In the genomic region with DNA sequence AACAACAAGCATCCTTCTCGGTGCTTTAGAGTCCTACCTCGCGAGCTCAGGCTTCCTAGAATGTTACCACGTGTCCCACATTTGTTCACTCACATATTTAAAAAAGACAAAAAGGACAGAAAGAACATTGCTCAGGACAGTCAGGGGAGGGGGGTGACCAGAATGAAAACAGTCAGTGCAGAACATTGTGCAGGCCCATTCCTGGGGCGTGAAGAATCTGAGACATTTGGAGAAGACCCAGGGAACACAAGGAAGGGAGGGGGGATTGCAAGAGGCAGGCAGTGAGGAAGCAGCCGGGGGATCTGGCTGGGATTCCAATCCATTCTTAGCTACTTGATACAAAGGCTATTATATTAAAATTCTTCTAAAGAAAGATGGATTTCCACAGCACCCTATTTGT, we compare ENCODE assay signal across 13 cellular contexts.
DNase-seq lines count a peak whose midpoint lies in the region; ATAC-seq and TF ChIP-seq lines count a peak whose summit lies in the region.
"Had no signal": no experiment of that assay in that cellular context is flagged by ENCODE, and none has a peak within 500 bp of the region (broad histone marks: within the 10 kb centered on the region; RNA-seq: fewer than 3 reads in every experiment).

No MANE protein-coding gene starts in this region.

- H3K27ac ChIP-seq in hepatocyte (peak overlapping the region; percentile 13), transverse colon (peak overlapping the region; percentile 4 to 60 (median 10)), adrenal gland (no peak overlapping the region)
- H3K27ac ChIP-seq: SJSA1 had no signal

- peak overlapping the region; percentile 13 for H3K4me2 ChIP-seq in hepatocyte

- TF ChIP-seq CTCF in hepatocyte (IDR thresholded peaks at IDR 0.05; ENCODE audit: poor library complexity) (no peak), transverse colon (IDR thresholded peaks at IDR 0.05) (no peak), adrenal gland (IDR thresholded peaks at IDR 0.05) (no peak)

- H3K79me2 ChIP-seq in hepatocyte = no peaks in the 10 kb centered on the region

- H3K4me1 ChIP-seq in hepatocyte (ENCODE audit: insufficient read depth) (peaks cover 14% of the 10 kb centered on the region), transverse colon (peaks cover 0 to 13% (median 2%) of the 10 kb centered on the region in 4 donors), adrenal gland (replicated peaks in 1 of 2) (no peaks in the 10 kb centered on the region)
- H3K4me1 ChIP-seq: SJSA1 had no signal

- TF ChIP-seq POLR2A in transverse colon (IDR thresholded peaks at IDR 0.05) (no peak), adrenal gland (IDR thresholded peaks at IDR 0.05) (no peak)

- no peaks in the 10 kb centered on the region for H3K9me2 ChIP-seq in hepatocyte (replicated peaks; ENCODE audit: insufficient read depth)

- no peaks in the 10 kb centered on the region for H3K27me3 ChIP-seq in hepatocyte
- H3K27me3 ChIP-seq in transverse colon = no peaks in the 10 kb centered on the region
- no peaks in the 10 kb centered on the region for H3K27me3 ChIP-seq in adrenal gland
- H3K27me3 ChIP-seq: SJSA1 had no signal

- in situ Hi-C loops in transverse colon (cut with MboI; ENCODE audit: low pct_ligation_motif_present in 1 of 4, low pct_unique_long_range_greater_than_20kb in 1 of 4, low sequenced_read_pairs in 3 of 4) = no loop called here

- peak; percentile 4 for TF ChIP-seq EP300 in transverse colon (IDR thresholded peaks at IDR 0.05; ENCODE audit: low read depth)

- H4K20me1 ChIP-seq in hepatocyte (ENCODE audit: insufficient read depth, poor library complexity, severe bottlenecking) = no peaks in the 10 kb centered on the region

- no peaks in the 10 kb centered on the region for H3K36me3 ChIP-seq in hepatocyte (replicated peaks; ENCODE audit: insufficient read depth, low read depth)
- no peaks in the 10 kb centered on the region for H3K36me3 ChIP-seq in transverse colon
- no peaks in the 10 kb centered on the region for H3K36me3 ChIP-seq in adrenal gland (replicated peaks in 1 of 2)
- H3K36me3 ChIP-seq: SJSA1 had no signal

- intact Hi-C loops in transverse colon (cut with DNase I; ENCODE audit: low total_unique reads) (no loop called here), adrenal gland (cut with DNase I) (no loop called here)

- H3K9me3 ChIP-seq in hepatocyte (ENCODE audit: low read depth) (no peaks in the 10 kb centered on the region), transverse colon (no peaks in the 10 kb centered on the region), adrenal gland (replicated peaks in 1 of 3) (no peaks in the 10 kb centered on the region)

- DNase-seq in LHCN-M2 (ENCODE audit: low read depth) = peak; percentile 14
- peak; percentile 59 for DNase-seq in fibroblast of gingiva (ENCODE audit: low read depth)
- no peak for DNase-seq in hepatocyte (ENCODE audit: low spot score)
- DNase-seq in transverse colon = no peak
- DNase-seq in adrenal gland = no peak
- DNase-seq in NCI-H128 (lab: John Stamatoyannopoulos, UW; ENCODE audit: unreplicated experiment) = no peak
- DNase-seq: activated CD4-positive, alpha-beta T cell treated with anti-CD3 and anti-CD28 coated beads, Interleukin-2, amount 50 U/mL, for 4 hours; activated T-cell treated with anti-CD3 and anti-CD28 coated beads, Interleukin-2, amount 50 U/mL, for 24 hours; naive B cell; NCI-H1694 treated with DMSO at 0.1 percent for 48 hours had no signal

- no peak for ATAC-seq in GM18498 (IDR thresholded peaks at IDR 0.05; ENCODE audit: unreplicated experiment)
- ATAC-seq: activated naive CD4-positive, alpha-beta T cell treated with anti-CD3 and anti-CD28 coated beads, Interleukin-2, amount 50 U/mL, for 72 hours had no signal

- H3K4me3 ChIP-seq in hepatocyte = no peak overlapping the region
- no peak overlapping the region for H3K4me3 ChIP-seq in transverse colon
- no peak overlapping the region for H3K4me3 ChIP-seq in adrenal gland
- H3K4me3 ChIP-seq: SJSA1 had no signal

- 43% methylated on average over 6 of the region's 6 CpGs for WGBS in hepatocyte (ENCODE audit: low lambda C conversion rate, missing lambda C conversion rate)
- 47 to 62% methylated on average over 2 to 6 of the region's 6 CpGs for WGBS in transverse colon (ENCODE audit: low coverage in 1 of 2), 2 donors
- WGBS in adrenal gland, 4 donors = 61 to 75% (median 70%) methylated on average over 6 of the region's 6 CpGs

- peak overlapping the region; percentile 13 for H2AFZ ChIP-seq in hepatocyte

Comparison
In these comparisons a context has a peak if more than half of its experiments do, and no peak if none do; other contexts are left out.
1. DNase-seq: peak in LHCN-M2 (single experiment) and fibroblast of gingiva (single experiment); none in hepatocyte (single experiment), transverse colon (single experiment), adrenal gland (0 of 7) and NCI-H128 (single experiment).
2. H3K27ac ChIP-seq: peak in hepatocyte (single experiment) and transverse colon (4 of 4); none in adrenal gland (0 of 5).